ENCODE assay signal across 9 cellular contexts in the genomic region with DNA sequence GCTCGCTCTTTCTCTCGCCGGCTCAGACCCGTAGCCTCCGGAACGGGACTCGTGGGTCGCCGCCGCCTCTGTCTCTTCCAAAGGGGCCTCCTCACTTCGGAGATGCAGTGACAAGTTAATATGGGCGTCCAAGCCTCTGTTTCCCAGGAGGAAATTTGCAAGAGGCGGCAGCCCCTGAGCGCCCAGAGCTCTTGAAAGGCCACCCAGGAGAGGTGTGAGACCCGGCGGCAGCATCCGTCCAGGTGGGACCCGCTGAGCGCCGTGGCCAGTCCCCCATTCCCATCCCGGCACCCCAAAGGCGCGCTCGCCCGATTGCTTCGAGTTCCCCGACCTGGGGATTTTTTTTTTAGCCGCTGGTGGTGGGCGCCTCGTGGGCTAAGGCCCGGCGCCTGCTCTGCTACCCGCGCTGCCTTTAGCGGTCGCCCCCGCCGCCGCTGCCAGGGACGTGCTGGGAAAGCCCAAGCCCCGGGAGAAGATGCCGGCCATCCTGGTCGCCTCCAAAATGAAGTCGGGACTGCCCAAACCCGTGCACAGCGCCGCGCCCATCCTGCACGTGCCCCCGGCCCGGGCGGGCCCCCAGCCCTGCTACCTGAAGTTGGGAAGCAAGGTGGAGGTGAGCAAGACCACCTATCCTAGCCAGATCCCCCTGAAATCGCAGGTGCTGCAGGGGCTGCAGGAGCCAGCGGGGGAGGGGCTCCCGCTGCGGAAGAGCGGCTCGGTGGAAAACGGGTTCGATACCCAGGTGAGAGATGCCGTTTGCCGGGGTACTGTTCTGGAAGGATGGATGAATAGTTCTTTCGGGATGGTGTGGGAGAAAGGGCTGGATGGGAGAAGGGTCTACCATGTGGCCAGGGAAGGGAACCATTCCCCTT. TPM values are rescaled to one million over a fixed set of nuclear protein-coding genes. Genes with fewer than 3 reads are reported as not detected.
DNase-seq lines count a peak whose midpoint lies in the region; ATAC-seq, FAIRE-seq and TF ChIP-seq lines count a peak whose summit lies in the region.
"Had no signal": no experiment of that assay in that cellular context is flagged by ENCODE, and none has a peak within 500 bp of the region (broad histone marks: within the 10 kb centered on the region; RNA-seq: fewer than 3 reads in every experiment).

No MANE protein-coding gene starts in this region.

- ATAC-seq in A549 (peak in 1 of 2 experiments; percentile 7; a peak in 3 of 6 replicates), GM19372 (IDR thresholded peaks at IDR 0.05; ENCODE audit: low read depth, unreplicated experiment) (peak; percentile 7), T-cell (replicated peaks in 1 of 4) (peak in 2 of 4 experiments; percentile 3), psoas muscle (no peak), HG02678 (IDR thresholded peaks at IDR 0.05; ENCODE audit: unreplicated experiment) (no peak)

- peak overlapping the region; percentile 84 to 94 (median 88) for H3K4me3 Mint-ChIP-seq in T-cell

- H3K4me1 Mint-ChIP-seq in T-cell: peaks cover 22 to 27% (median 25%) of the 10 kb centered on the region in 3 donors

- no peak for TF ChIP-seq POLR2A in A549 (IDR thresholded peaks at IDR 0.05; ENCODE audit: low read length)

- intact Hi-C loops in psoas muscle (cut with DNase I): no loop called here

- H3K4me3 ChIP-seq in A549 (peak overlapping the region; percentile 49), fibroblast of lung (replicated peaks in 1 of 4; ENCODE audit: control extremely low read depth in 1 of 4, insufficient read depth in 1 of 4, low read depth in 3 of 4, low read length in 4 of 4) (peak overlapping the region; percentile 72 to 97 (median 84)), psoas muscle (peak overlapping the region; percentile 76)

- H3K36me3 Mint-ChIP-seq in T-cell: no peaks in the 10 kb centered on the region

- no peak for TF ChIP-seq EP300 in A549 (IDR thresholded peaks at IDR 0.05)

- CTCF ChIA-PET in A549 (lab: Yijun Ruan, JAX): interaction anchor here (0.7 kb wide), 1 partner anchor 1393 kb away, joined by 3 read pairs; no protein-coding TSS in a partner anchor
- CTCF ChIA-PET in T-cell (lab: Charles Lee): no interaction called here

- no peaks in the 10 kb centered on the region for H3K9me3 Mint-ChIP-seq in T-cell

- peak overlapping the region; percentile 93 for H3K9ac ChIP-seq in fibroblast of lung (ENCODE audit: insufficient read depth, low read length)

- WGBS in A549 (ENCODE audit: missing lambda C conversion rate): 6% methylated on average over 34 of the region's 63 CpGs
- 3 to 4% (median 4%) methylated on average over 53 to 63 of the region's 63 CpGs for WGBS in psoas muscle, 3 donors

- H3K4me2 ChIP-seq in A549: peak overlapping the region; percentile 87
- peak overlapping the region; percentile 75 for H3K4me2 ChIP-seq in fibroblast of lung (ENCODE audit: extremely low read depth, insufficient read depth, low read length)

- no peaks in the 10 kb centered on the region for H3K27me3 ChIP-seq in fibroblast of lung (ENCODE audit: control insufficient read depth, insufficient read depth, low read length)
- peaks cover 0 to 24% (median 6%) of the 10 kb centered on the region in 3 donors for H3K27me3 ChIP-seq in psoas muscle (ENCODE audit: insufficient read depth in 3 of 3, low read length in 2 of 3)

- DNase-seq in A549 (ENCODE audit: low read depth in 1 of 2, low spot score in 1 of 2) (no peak), T-cell (no peak), fibroblast of lung (ENCODE audit: low read depth in 2 of 2) (no peak), psoas muscle (peak; percentile 25 to 61), NCI-H345 (lab: John Stamatoyannopoulos, UW) (no peak), RPMI8226 (no peak)

- POLR2A ChIA-PET in A549 (lab: Yijun Ruan, JAX): interaction anchor here (1.6 to 2.0 kb wide), 3 partner anchors 10 to 34 kb away, joined by 3 to 10 read pairs (median 7); no protein-coding TSS in a partner anchor
- POLR2A ChIA-PET in T-cell (lab: Charles Lee): interaction anchor here in 1 of 2 donors (0.7 kb wide), 1 partner anchor 154 kb away, joined by 3 read pairs; no protein-coding TSS in a partner anchor

- H4K20me1 ChIP-seq in fibroblast of lung (ENCODE audit: control insufficient read depth, extremely low read depth, insufficient read depth, low read length): no peaks in the 10 kb centered on the region

- H3K79me2 ChIP-seq in fibroblast of lung (ENCODE audit: control insufficient read depth, insufficient read depth, low read length): peaks cover 52% of the 10 kb centered on the region

- FAIRE-seq in A549 (lab: Jason Lieb, UNC): no peak
- FAIRE-seq: frontal cortex had no signal

- TF ChIP-seq CTCF in A549 (IDR thresholded peaks at IDR 0.05) (no peak), fibroblast of lung (conservative IDR thresholded peaks at IDR 0.05 in 1 of 2, IDR thresholded peaks at IDR 0.05 in 1 of 2; ENCODE audit: low read depth in 1 of 2, low read length in 2 of 2) (no peak), psoas muscle (IDR thresholded peaks at IDR 0.05) (no peak)

- H3K27ac Mint-ChIP-seq in T-cell: no peak overlapping the region

- H3K27me3 Mint-ChIP-seq in T-cell: peaks cover 33 to 34% of the 10 kb centered on the region in 2 donors

- H3K36me3 ChIP-seq in fibroblast of lung (ENCODE audit: control insufficient read depth, insufficient read depth, low read length): no peaks in the 10 kb centered on the region
- no peaks in the 10 kb centered on the region for H3K36me3 ChIP-seq in psoas muscle (ENCODE audit: insufficient read depth in 1 of 2, low read depth in 1 of 2)

- H3K27ac ChIP-seq in A549: peak overlapping the region; percentile 21 to 87; a peak in 5 of 6 replicates
- peak overlapping the region; percentile 98 for H3K27ac ChIP-seq in fibroblast of lung (ENCODE audit: insufficient read depth, low read length)
- peak overlapping the region; percentile 94 for H3K27ac ChIP-seq in psoas muscle

- no peaks in the 10 kb centered on the region for H3K9me3 ChIP-seq in A549
- H3K9me3 ChIP-seq in fibroblast of lung (ENCODE audit: control insufficient read depth, insufficient read depth, low read depth, low read length): no peaks in the 10 kb centered on the region
- H3K9me3 ChIP-seq in psoas muscle: no peaks in the 10 kb centered on the region

- TF ChIP-seq RAD21 in A549 (conservative IDR thresholded peaks at IDR 0.05 in 1 of 2, IDR thresholded peaks at IDR 0.05 in 1 of 2): no peak

- H3K4me1 ChIP-seq in A549 (peaks cover 36% of the 10 kb centered on the region), fibroblast of lung (ENCODE audit: control insufficient read depth, extremely low read depth, insufficient read depth, low read length) (peaks cover 27% of the 10 kb centered on the region), psoas muscle (peaks cover 6% of the 10 kb centered on the region)

- no peak overlapping the region for H2AFZ ChIP-seq in fibroblast of lung (ENCODE audit: low read length)

TF ChIP-seq in A549, 52 proteins besides CTCF, POLR2A, EP300 and RAD21:
- TF ChIP-seq HDAC2 (IDR thresholded peaks at IDR 0.05): no peak
- peak; percentile 14; the same call in 1 of the 2 replicates for TF ChIP-seq RNF2 (IDR thresholded peaks at IDR 0.05; ENCODE audit: borderline replicate concordance, low read depth)

RNA-seq across cellular contexts. Expression of a gene that starts 0.8 kb away (rescaled TPM):
- polyA plus RNA-seq in A549 (2011; rRNA removed) (19.8 and 27.6 TPM in 2 replicates), A549 (2017; fragmentation: RNase III; extraction: RNeasy Plus Mini Kit Qiagen cat#74134 plus additional on column Dnase treatment) (4.9 to 6.2 TPM (median 4.9 TPM) in 3 replicates), fibroblast of lung (8.1 and 15.3 TPM in 2 replicates), psoas muscle (1 to 10 TPM in 1 of 3 donors, under 1 TPM in 2; 0.68 to 4.4 (median 0.86) TPM)
- 5.7 and 7.0 TPM in 2 replicates for polyA plus RNA-seq in A549 (2012; cell fraction: cytosol; rRNA removed)
- 13.3 and 14.1 TPM in 2 replicates for polyA plus RNA-seq in A549 (2012; cell fraction: nucleus; rRNA removed)
- polyA minus RNA-seq in A549 (2011; rRNA and poly(A)+ RNA removed): 69.8 and 79.2 TPM in 2 replicates
- total RNA-seq in T-cell (1 to 10 TPM in 4 of 5 donors, under 1 TPM in 1; 0.55 to 3.0 (median 1.8) TPM), fibroblast of lung (7.7 and 14.0 TPM in 2 replicates), psoas muscle (10 to 100 TPM in 1 of 4 donors, 1 to 10 TPM in 3; 2.1 to 21.8 (median 4.4) TPM)
- 10.9 and 15.4 TPM in 2 replicates for polyA plus RNA-seq in fibroblast of lung (2012)
- 44.1 and 68.7 TPM in 2 replicates for polyA minus RNA-seq in fibroblast of lung (ENCODE audit: low replicate concordance)

Comparison
In these comparisons a context has a peak if more than half of its experiments do, and no peak if none do; other contexts are left out.
1. DNase-seq: peak in psoas muscle (2 of 2); none in A549 (0 of 2), T-cell (0 of 34), fibroblast of lung (0 of 2), NCI-H345 (single experiment) and RPMI8226 (single experiment).
2. Peak in every context shown above with its lines, with median percentiles within 50 percentile points of each other: H3K27ac ChIP-seq and H3K4me3 ChIP-seq.